14 cellular contexts compared by ENCODE assay signal in genomic region chr10:100738055-100738827, GRCh38. TPM values are rescaled to one million over a fixed set of nuclear protein-coding genes. Genes with fewer than 3 reads are reported as not detected.
A peak's percentile ranks its signal among the peaks of the same experiment; 100 is the strongest.
DNase-seq lines count a peak whose midpoint lies in the region; ATAC-seq and TF ChIP-seq lines count a peak whose summit lies in the region.
"Had no signal": no experiment of that assay in that cellular context is flagged by ENCODE, and none has a peak within 500 bp of the region (broad histone marks: within the 10 kb centered on the region; RNA-seq: fewer than 3 reads in every experiment).

No MANE protein-coding gene starts in this region.

- H3K4me3 ChIP-seq in kidney epithelial cell (ENCODE audit: low read depth, low read length) (peak overlapping the region; percentile 72), suprapubic skin (peak overlapping the region; percentile 42)
- H3K4me3 ChIP-seq: BLaER1 treated with 17β-estradiol and CSF1 and Interleukin-3, amounts not matched to agents 10 nM and 100 nM had no signal

- no peaks in the 10 kb centered on the region for H3K27me3 ChIP-seq in kidney epithelial cell (ENCODE audit: control insufficient read depth, insufficient read depth, low read length)
- H3K27me3 ChIP-seq in suprapubic skin: peaks cover 100% of the 10 kb centered on the region

- H3K27ac ChIP-seq in suprapubic skin: no peak overlapping the region
- H3K27ac ChIP-seq: BLaER1 treated with 17β-estradiol and CSF1 and Interleukin-3, amounts not matched to agents 10 nM and 100 nM had no signal

- ATAC-seq in HG02840 (IDR thresholded peaks at IDR 0.05; ENCODE audit: low FRiP score, unreplicated experiment): no peak
- ATAC-seq in HG03280 (IDR thresholded peaks at IDR 0.05; ENCODE audit: unreplicated experiment): no peak
- ATAC-seq: esophagus mucosa had no signal

- TF ChIP-seq EP300 in suprapubic skin (IDR thresholded peaks at IDR 0.05): no peak

- H3K9me3 Mint-ChIP-seq in activated naive CD4-positive, alpha-beta T cell treated with anti-CD3 and anti-CD28 coated beads, Interleukin-2, amount 50 U/mL, for 24 hours: no peaks in the 10 kb centered on the region
- H3K9me3 Mint-ChIP-seq in activated T-helper 2 cell treated with anti-CD3 and anti-CD28 coated beads, Interferon-gamma antibody, Interleukin-2, Interleukin-4, amounts not matched to agents 10 μg/mL and 5 μg/mL and 100 μg/mL, durations not matched to agents 14 hours and 24 hours and 36 hours: no peaks in the 10 kb centered on the region

- H3K27me3 Mint-ChIP-seq in activated naive CD4-positive, alpha-beta T cell treated with anti-CD3 and anti-CD28 coated beads, Interleukin-2, amount 50 U/mL, for 24 hours: peaks cover 61% of the 10 kb centered on the region
- peaks cover 93% of the 10 kb centered on the region for H3K27me3 Mint-ChIP-seq in activated T-helper 2 cell treated with anti-CD3 and anti-CD28 coated beads, Interferon-gamma antibody, Interleukin-2, Interleukin-4, amounts not matched to agents 10 μg/mL and 5 μg/mL and 100 μg/mL, durations not matched to agents 14 hours and 24 hours and 36 hours (ENCODE audit: low read depth)

- no peaks in the 10 kb centered on the region for H3K36me3 Mint-ChIP-seq in activated naive CD4-positive, alpha-beta T cell treated with anti-CD3 and anti-CD28 coated beads, Interleukin-2, amount 50 U/mL, for 24 hours
- no peaks in the 10 kb centered on the region for H3K36me3 Mint-ChIP-seq in activated T-helper 2 cell treated with anti-CD3 and anti-CD28 coated beads, Interferon-gamma antibody, Interleukin-2, Interleukin-4, amounts not matched to agents 10 μg/mL and 5 μg/mL and 100 μg/mL, durations not matched to agents 14 hours and 24 hours and 36 hours (ENCODE audit: low read depth)

- H3K4me3 Mint-ChIP-seq in activated naive CD4-positive, alpha-beta T cell treated with anti-CD3 and anti-CD28 coated beads, Interleukin-2, amount 50 U/mL, for 24 hours: peak overlapping the region; percentile 78
- peak overlapping the region; percentile 27 for H3K4me3 Mint-ChIP-seq in activated T-helper 2 cell treated with anti-CD3 and anti-CD28 coated beads, Interferon-gamma antibody, Interleukin-2, Interleukin-4, amounts not matched to agents 10 μg/mL and 5 μg/mL and 100 μg/mL, durations not matched to agents 14 hours and 24 hours and 36 hours (ENCODE audit: low read depth)

- H3K4me1 ChIP-seq in suprapubic skin: peaks cover 45% of the 10 kb centered on the region

- H3K36me3 ChIP-seq in kidney epithelial cell (ENCODE audit: control insufficient read depth, insufficient read depth, low read length) (no peaks in the 10 kb centered on the region), suprapubic skin (no peaks in the 10 kb centered on the region)
- H3K36me3 ChIP-seq: BLaER1 treated with 17β-estradiol and CSF1 and Interleukin-3, amounts not matched to agents 10 nM and 100 nM had no signal

- TF ChIP-seq CTCF in kidney epithelial cell (IDR thresholded peaks at IDR 0.05; ENCODE audit: insufficient read depth, low read length, poor library complexity, severe bottlenecking) (no peak), suprapubic skin (IDR thresholded peaks at IDR 0.05) (no peak)

- TF ChIP-seq POLR2A in suprapubic skin (IDR thresholded peaks at IDR 0.05): no peak

- no peak overlapping the region for H3K27ac Mint-ChIP-seq in activated naive CD4-positive, alpha-beta T cell treated with anti-CD3 and anti-CD28 coated beads, Interleukin-2, amount 50 U/mL, for 24 hours
- no peak overlapping the region for H3K27ac Mint-ChIP-seq in activated T-helper 2 cell treated with anti-CD3 and anti-CD28 coated beads, Interferon-gamma antibody, Interleukin-2, Interleukin-4, amounts not matched to agents 10 μg/mL and 5 μg/mL and 100 μg/mL, durations not matched to agents 14 hours and 24 hours and 36 hours

- intact Hi-C loops in activated T-helper 2 cell treated with anti-CD3 and anti-CD28 coated beads, Interferon-gamma antibody, Interleukin-2, Interleukin-4, amounts not matched to agents 10 μg/mL and 5 μg/mL and 100 μg/mL, durations not matched to agents 14 hours and 24 hours and 36 hours (cut with micrococcal nuclease): loop anchor here (1.0 to 10.0 kb wide), 2 partner anchors 8 to 1037 kb away; partner anchors contain the start of gene FGF8

- peaks cover 34% of the 10 kb centered on the region for H3K4me1 Mint-ChIP-seq in activated naive CD4-positive, alpha-beta T cell treated with anti-CD3 and anti-CD28 coated beads, Interleukin-2, amount 50 U/mL, for 24 hours
- H3K4me1 Mint-ChIP-seq in activated T-helper 2 cell treated with anti-CD3 and anti-CD28 coated beads, Interferon-gamma antibody, Interleukin-2, Interleukin-4, amounts not matched to agents 10 μg/mL and 5 μg/mL and 100 μg/mL, durations not matched to agents 14 hours and 24 hours and 36 hours (ENCODE audit: low read depth): peaks cover 17% of the 10 kb centered on the region

- H3K9me3 ChIP-seq in suprapubic skin: no peaks in the 10 kb centered on the region
- H3K9me3 ChIP-seq: BLaER1 treated with 17β-estradiol and CSF1 and Interleukin-3, amounts not matched to agents 10 nM and 100 nM had no signal

- DNase-seq in activated naive CD4-positive, alpha-beta T cell treated with Interleukin-2 at 50 U/mL for 16 hours: no peak
- no peak for DNase-seq in activated T-helper 2 cell treated with anti-CD3 and anti-CD28 coated beads, Interferon-gamma antibody, Interleukin-2, Interleukin-4, amounts not matched to agents 10 μg/mL and 5 μg/mL and 100 μg/mL, durations not matched to agents 14 hours and 24 hours and 36 hours (ENCODE audit: low spot score)
- DNase-seq in kidney epithelial cell (ENCODE audit: low read depth) (no peak), suprapubic skin (ENCODE audit: low spot score in 2 of 2) (no peak), inferior parietal cortex (ENCODE audit: extremely low spot score) (no peak)
- DNase-seq: NCI-H226; stimulated activated CD4-positive, alpha-beta T cell treated with anti-CD3 and anti-CD28 coated beads, Interleukin-12 subunit alpha, Interleukin-12 subunit beta, amount 100 ng/mL, for 4 hours had no signal

- 13% methylated on average over 20 of the region's 21 CpGs for WGBS in suprapubic skin

RNA-seq across cellular contexts. Expression of gene PAX2, which starts 7.1 kb away (rescaled TPM):
- total RNA-seq in activated T-helper 2 cell treated with anti-CD3 and anti-CD28 coated beads, Interferon-gamma antibody, Interleukin-2, Interleukin-4, amounts not matched to agents 10 μg/mL and 5 μg/mL and 100 μg/mL, durations not matched to agents 14 hours and 24 hours and 36 hours: 0.18 and 0.30 TPM in 2 replicates
- 5.1 and 7.9 TPM in 2 replicates for total RNA-seq in kidney epithelial cell
- not detected for total RNA-seq in suprapubic skin
- total RNA-seq: esophagus mucosa, MCF 10A, myocyte had no signal
